ENCODE assay signal across 19 cellular contexts in the genomic region with DNA sequence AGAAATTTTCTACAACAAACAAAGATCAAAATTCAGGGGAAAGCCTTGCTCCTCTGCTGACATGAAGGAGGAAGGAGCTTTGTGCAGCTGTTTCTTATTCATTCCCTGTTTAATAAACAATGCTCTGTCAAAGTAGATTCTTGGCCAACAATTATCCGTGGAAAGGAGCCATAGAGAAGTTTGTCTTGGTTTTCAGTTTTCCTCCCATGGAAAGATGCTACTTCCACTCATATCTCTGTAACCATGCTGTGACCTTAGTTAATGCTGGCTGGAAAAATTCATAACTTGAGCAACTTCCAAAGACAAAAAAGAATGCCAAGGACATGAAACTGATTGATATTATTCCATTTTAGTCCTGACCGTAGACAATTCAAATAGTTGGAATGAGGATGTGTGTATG. TPM values are rescaled to one million over a fixed set of nuclear protein-coding genes. Genes with fewer than 3 reads are reported as not detected.
DNase-seq lines count a peak whose midpoint lies in the region; ATAC-seq and TF ChIP-seq lines count a peak whose summit lies in the region.
"Had no signal": no experiment of that assay in that cellular context is flagged by ENCODE, and none has a peak within 500 bp of the region (broad histone marks: within the 10 kb centered on the region; RNA-seq: fewer than 3 reads in every experiment).

No MANE protein-coding gene starts in this region.

- TF ChIP-seq EP300 in neural cell (conservative IDR thresholded peaks at IDR 0.05; ENCODE audit: poor library complexity, severe bottlenecking) (no peak), suprapubic skin (IDR thresholded peaks at IDR 0.05) (no peak)

- peaks cover 58% of the 10 kb centered on the region for H3K27me3 Mint-ChIP-seq in activated T-cell treated with anti-CD3 and anti-CD28 coated beads, Interleukin-2, amount 50 U/mL, for 72 hours (ENCODE audit: low read depth)

- WGBS in suprapubic skin: 61% methylated on average over 2 of the region's 2 CpGs

- no peaks in the 10 kb centered on the region for H3K9me3 Mint-ChIP-seq in activated T-cell treated with anti-CD3 and anti-CD28 coated beads, Interleukin-2, amount 50 U/mL, for 72 hours

- H3K79me2 ChIP-seq in neural cell (replicated peaks; ENCODE audit: insufficient read depth, low read length): no peaks in the 10 kb centered on the region

- no peaks in the 10 kb centered on the region for H3K9me2 ChIP-seq in neural cell (ENCODE audit: insufficient read depth, low read length)

- H3F3A ChIP-seq in neural cell (ENCODE audit: insufficient read depth, low read length, poor library complexity, severe bottlenecking): peaks cover 4% of the 10 kb centered on the region

- DNase-seq in LHCN-M2 (ENCODE audit: low read depth): peak; percentile 13
- peak; percentile 52 for DNase-seq in fibroblast of gingiva (ENCODE audit: low read depth)
- DNase-seq in suprapubic skin (ENCODE audit: low spot score in 2 of 2): no peak
- DNase-seq in NCI-H2081 treated with DMSO at 0.1 percent for 48 hours (lab: John Stamatoyannopoulos, UW): no peak
- DNase-seq in NCI-H1092 (lab: John Stamatoyannopoulos, UW): no peak
- no peak for DNase-seq in activated T-cell treated with anti-CD3 and anti-CD28 coated beads, Interleukin-2, amount 50 U/mL, for 72 hours
- DNase-seq: DND-41, Kasumi-1, MM.1S, NCI-H1105, NCI-H2227 treated with DMSO at 0.1 percent for 48 hours, NCI-H510A treated with DMSO at 0.1 percent for 48 hours, NCI-H774, OCI-M1, Right ventricle myocardium superior had no signal

- peaks cover 3% of the 10 kb centered on the region for H3K4me1 ChIP-seq in suprapubic skin
- H3K4me1 ChIP-seq: HAP-1 had no signal

- no peak for TF ChIP-seq POLR2A in suprapubic skin (IDR thresholded peaks at IDR 0.05)

- peak overlapping the region; percentile 10 for H3K27ac ChIP-seq in neural cell (ENCODE audit: low read length)
- H3K27ac ChIP-seq in suprapubic skin: peak overlapping the region; percentile 56
- H3K27ac ChIP-seq: C4-2B had no signal

- ATAC-seq in activated T-cell treated with anti-CD3 and anti-CD28 coated beads, Interleukin-2, amount 50 U/mL, for 72 hours (replicated peaks in 1 of 2): no peak

- no peaks in the 10 kb centered on the region for H3K36me3 Mint-ChIP-seq in activated T-cell treated with anti-CD3 and anti-CD28 coated beads, Interleukin-2, amount 50 U/mL, for 72 hours (ENCODE audit: insufficient read depth in 2 of 2)

- no peak overlapping the region for H3K9ac ChIP-seq in neural cell (ENCODE audit: low read length)

- TF ChIP-seq CTCF in neural cell (IDR thresholded peaks at IDR 0.05; ENCODE audit: poor library complexity, severe bottlenecking) (no peak), suprapubic skin (IDR thresholded peaks at IDR 0.05) (no peak)

- no peaks in the 10 kb centered on the region for H3K9me3 ChIP-seq in neural cell (ENCODE audit: low read length)
- no peaks in the 10 kb centered on the region for H3K9me3 ChIP-seq in suprapubic skin
- H3K9me3 ChIP-seq: HAP-1 had no signal

- no peak overlapping the region for H3K4me3 Mint-ChIP-seq in activated T-cell treated with anti-CD3 and anti-CD28 coated beads, Interleukin-2, amount 50 U/mL, for 72 hours

- H3K4me2 ChIP-seq in neural cell (ENCODE audit: low read length): peak overlapping the region; percentile 15

- H3K36me3 ChIP-seq in neural cell (ENCODE audit: insufficient read depth, low read length): no peaks in the 10 kb centered on the region
- H3K36me3 ChIP-seq in suprapubic skin: no peaks in the 10 kb centered on the region
- H3K36me3 ChIP-seq: HAP-1 had no signal

- no peaks in the 10 kb centered on the region for H3K4me1 Mint-ChIP-seq in activated T-cell treated with anti-CD3 and anti-CD28 coated beads, Interleukin-2, amount 50 U/mL, for 72 hours (ENCODE audit: low read depth)

- no peak overlapping the region for H3K27ac Mint-ChIP-seq in activated T-cell treated with anti-CD3 and anti-CD28 coated beads, Interleukin-2, amount 50 U/mL, for 72 hours

- H4K20me1 ChIP-seq in neural cell (ENCODE audit: insufficient read depth): no peaks in the 10 kb centered on the region

- H3K4me3 ChIP-seq in neural cell (ENCODE audit: low read length) (peak overlapping the region; percentile 0), suprapubic skin (no peak overlapping the region)
- H3K4me3 ChIP-seq: HAP-1 had no signal

- no peak overlapping the region for H2AFZ ChIP-seq in neural cell (ENCODE audit: low read depth, low read length)

- H3K27me3 ChIP-seq in neural cell (ENCODE audit: insufficient read depth, low read depth, low read length): no peaks in the 10 kb centered on the region
- peaks cover 17% of the 10 kb centered on the region for H3K27me3 ChIP-seq in suprapubic skin

- TF ChIP-seq RAD21 in neural cell (conservative IDR thresholded peaks at IDR 0.05): no peak

TF ChIP-seq in neural cell, 6 proteins besides CTCF, POLR2A, EP300 and RAD21:
- TF ChIP-seq TAF1 (IDR thresholded peaks at IDR 0.05; ENCODE audit: low read depth) (no peak), SMC3 (conservative IDR thresholded peaks at IDR 0.05; ENCODE audit: poor library complexity) (no peak), POLR2AphosphoS5 (IDR thresholded peaks at IDR 0.05) (no peak), MXI1 (conservative IDR thresholded peaks at IDR 0.05; ENCODE audit: poor library complexity, severe bottlenecking) (no peak)
- TF ChIP-seq, protein P1, sequence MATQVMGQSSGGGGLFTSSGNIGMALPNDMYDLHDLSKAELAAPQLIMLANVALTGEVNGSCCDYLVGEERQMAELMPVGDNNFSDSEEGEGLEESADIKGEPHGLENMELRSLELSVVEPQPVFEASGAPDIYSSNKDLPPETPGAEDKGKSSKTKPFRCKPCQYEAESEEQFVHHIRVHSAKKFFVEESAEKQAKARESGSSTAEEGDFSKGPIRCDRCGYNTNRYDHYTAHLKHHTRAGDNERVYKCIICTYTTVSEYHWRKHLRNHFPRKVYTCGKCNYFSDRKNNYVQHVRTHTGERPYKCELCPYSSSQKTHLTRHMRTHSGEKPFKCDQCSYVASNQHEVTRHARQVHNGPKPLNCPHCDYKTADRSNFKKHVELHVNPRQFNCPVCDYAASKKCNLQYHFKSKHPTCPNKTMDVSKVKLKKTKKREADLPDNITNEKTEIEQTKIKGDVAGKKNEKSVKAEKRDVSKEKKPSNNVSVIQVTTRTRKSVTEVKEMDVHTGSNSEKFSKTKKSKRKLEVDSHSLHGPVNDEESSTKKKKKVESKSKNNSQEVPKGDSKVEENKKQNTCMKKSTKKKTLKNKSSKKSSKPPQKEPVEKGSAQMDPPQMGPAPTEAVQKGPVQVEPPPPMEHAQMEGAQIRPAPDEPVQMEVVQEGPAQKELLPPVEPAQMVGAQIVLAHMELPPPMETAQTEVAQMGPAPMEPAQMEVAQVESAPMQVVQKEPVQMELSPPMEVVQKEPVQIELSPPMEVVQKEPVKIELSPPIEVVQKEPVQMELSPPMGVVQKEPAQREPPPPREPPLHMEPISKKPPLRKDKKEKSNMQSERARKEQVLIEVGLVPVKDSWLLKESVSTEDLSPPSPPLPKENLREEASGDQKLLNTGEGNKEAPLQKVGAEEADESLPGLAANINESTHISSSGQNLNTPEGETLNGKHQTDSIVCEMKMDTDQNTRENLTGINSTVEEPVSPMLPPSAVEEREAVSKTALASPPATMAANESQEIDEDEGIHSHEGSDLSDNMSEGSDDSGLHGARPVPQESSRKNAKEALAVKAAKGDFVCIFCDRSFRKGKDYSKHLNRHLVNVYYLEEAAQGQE (IDR thresholded peaks at IDR 0.05; ENCODE audit: borderline replicate concordance): no peak

RNA-seq across cellular contexts. Expression of a gene that starts 8.1 kb away (rescaled TPM):
- total RNA-seq in LHCN-M2 (2014; rRNA removed) (not detected in 2 replicates), suprapubic skin (1 to 10 TPM in 2 of 4 donors, not detected in 2; 1.6 to 3.6 TPM)
- not detected for polyA plus RNA-seq in LHCN-M2 (2012)
- polyA plus RNA-seq in neural cell: 42.9 and 57.2 TPM in 2 replicates
- 32.6 and 43.6 TPM in 2 replicates for polyA minus RNA-seq in neural cell
- total RNA-seq in activated T-cell treated with anti-CD3 and anti-CD28 coated beads, Interleukin-2, amount 50 U/mL, for 72 hours: not detected
- total RNA-seq: G401, Right ventricle myocardium superior had no signal

Comparison
In these comparisons a context has a peak if more than half of its experiments do, and no peak if none do; other contexts are left out.
1. DNase-seq: peak in LHCN-M2 (single experiment) and fibroblast of gingiva (single experiment); none in suprapubic skin (0 of 2), NCI-H2081 treated with DMSO at 0.1 percent for 48 hours (single experiment), NCI-H1092 (single experiment) and activated T-cell treated with anti-CD3 and anti-CD28 coated beads, Interleukin-2, amount 50 U/mL, for 72 hours (0 of 2).